ENCODE assay signal across 8 cellular contexts in genomic region chr12:56487448-56488040, GRCh38. TPM values are rescaled to one million over a fixed set of nuclear protein-coding genes. Genes with fewer than 3 reads are reported as not detected.
DNase-seq lines count a peak whose midpoint lies in the region; ATAC-seq and TF ChIP-seq lines count a peak whose summit lies in the region.

No MANE protein-coding gene starts in this region.

- peaks cover 0 to 10% of the 10 kb centered on the region in 2 experiments; a peak in 1 of 4 replicates for H3K4me1 ChIP-seq in SK-N-SH (ENCODE audit: control insufficient read depth in 1 of 2, insufficient read depth in 2 of 2, low read depth in 1 of 2, low read length in 1 of 2)
- peaks cover 6 to 21% (median 18%) of the 10 kb centered on the region in 5 donors for H3K4me1 ChIP-seq in subcutaneous abdominal adipose tissue (ENCODE audit: control insufficient read depth in 5 of 5, insufficient read depth in 5 of 5, low read length in 5 of 5)

- H3K27me3 Mint-ChIP-seq in activated T-cell treated with anti-CD3 and anti-CD28 coated beads, Interleukin-2, amount 50 U/mL, for 24 hours = peaks cover 43% of the 10 kb centered on the region
- H3K27me3 Mint-ChIP-seq in memory B cell = peaks cover 3% of the 10 kb centered on the region

- H3K36me3 Mint-ChIP-seq in activated T-cell treated with anti-CD3 and anti-CD28 coated beads, Interleukin-2, amount 50 U/mL, for 24 hours (ENCODE audit: low read depth) = no peaks in the 10 kb centered on the region
- no peaks in the 10 kb centered on the region for H3K36me3 Mint-ChIP-seq in memory B cell

- no peak overlapping the region; a peak in 1 of 4 replicates for H3K27ac ChIP-seq in SK-N-SH (ENCODE audit: low read depth in 2 of 2, low read length in 1 of 2)
- no peak overlapping the region for H3K27ac ChIP-seq in subcutaneous abdominal adipose tissue (ENCODE audit: low read depth, low read length)

- TF ChIP-seq RAD21 in SK-N-SH (IDR thresholded peaks at IDR 0.05; ENCODE audit: low read length) = no peak

- H3K9me2 ChIP-seq in SK-N-SH = no peaks in the 10 kb centered on the region

- peaks cover 5% of the 10 kb centered on the region for H3K9me3 Mint-ChIP-seq in activated T-cell treated with anti-CD3 and anti-CD28 coated beads, Interleukin-2, amount 50 U/mL, for 24 hours
- no peaks in the 10 kb centered on the region for H3K9me3 Mint-ChIP-seq in memory B cell

- peak overlapping the region; percentile 88 for H2AFZ ChIP-seq in SK-N-SH (ENCODE audit: low read depth)

- H3K4me1 Mint-ChIP-seq in activated T-cell treated with anti-CD3 and anti-CD28 coated beads, Interleukin-2, amount 50 U/mL, for 24 hours (ENCODE audit: low read depth) = peaks cover 21% of the 10 kb centered on the region
- peaks cover 10% of the 10 kb centered on the region for H3K4me1 Mint-ChIP-seq in memory B cell

- no peaks in the 10 kb centered on the region for H3K36me3 ChIP-seq in SK-N-SH (replicated peaks in 1 of 2; ENCODE audit: control insufficient read depth in 1 of 2, insufficient read depth in 2 of 2, low read length in 1 of 2)
- H3K36me3 ChIP-seq in subcutaneous abdominal adipose tissue (ENCODE audit: control insufficient read depth in 5 of 5, insufficient read depth in 5 of 5, low read length in 5 of 5) = no peaks in the 10 kb centered on the region

- H3K27me3 ChIP-seq in SK-N-SH (ENCODE audit: insufficient read depth) = peaks cover 16% of the 10 kb centered on the region; the same call in 1 of the 2 replicates
- peaks cover 0 to 15% (median 3%) of the 10 kb centered on the region in 5 donors for H3K27me3 ChIP-seq in subcutaneous abdominal adipose tissue (ENCODE audit: control insufficient read depth in 5 of 5, insufficient read depth in 4 of 5, low read length in 5 of 5)

- H3K4me3 Mint-ChIP-seq in activated T-cell treated with anti-CD3 and anti-CD28 coated beads, Interleukin-2, amount 50 U/mL, for 24 hours = peak overlapping the region; percentile 78
- peak overlapping the region; percentile 97 for H3K4me3 Mint-ChIP-seq in memory B cell

- TF ChIP-seq CTCF in SK-N-SH (IDR thresholded peaks at IDR 0.05) = no peak

- H3F3A ChIP-seq in SK-N-SH (replicated peaks; ENCODE audit: insufficient read depth) = peaks cover 7% of the 10 kb centered on the region

- peak overlapping the region; percentile 92 for H3K4me2 ChIP-seq in SK-N-SH

- H3K9ac ChIP-seq in SK-N-SH = no peak overlapping the region
- peak overlapping the region in 2 of 5 donors; percentile 53 to 71 for H3K9ac ChIP-seq in subcutaneous abdominal adipose tissue (ENCODE audit: low read length in 5 of 5)

- ATAC-seq in HG03135 (IDR thresholded peaks at IDR 0.05; ENCODE audit: unreplicated experiment) (peak; percentile 28), memory B cell (ENCODE audit: low read depth) (peak; percentile 36)

- H3K27ac Mint-ChIP-seq in activated T-cell treated with anti-CD3 and anti-CD28 coated beads, Interleukin-2, amount 50 U/mL, for 24 hours = no peak overlapping the region
- H3K27ac Mint-ChIP-seq in memory B cell = peak overlapping the region; percentile 32

- no peak for TF ChIP-seq EP300 in SK-N-SH (IDR thresholded peaks at IDR 0.05; ENCODE audit: borderline replicate concordance in 1 of 2, low read depth in 1 of 2, low read length in 1 of 2)

- WGBS in SK-N-SH (ENCODE audit: low lambda C conversion rate) = 35% methylated on average over 37 of the region's 44 CpGs

- H3K4me3 ChIP-seq in SK-N-SH (ENCODE audit: low read depth in 2 of 2, low read length in 1 of 2) (peak overlapping the region; percentile 52 to 64), subcutaneous abdominal adipose tissue (ENCODE audit: low read depth in 1 of 5, low read length in 5 of 5) (peak overlapping the region; percentile 54 to 75 (median 67))

- H3K9me3 ChIP-seq in SK-N-SH (no peaks in the 10 kb centered on the region), subcutaneous abdominal adipose tissue (ENCODE audit: control insufficient read depth in 5 of 5, low read length in 5 of 5) (no peaks in the 10 kb centered on the region)

- POLR2A ChIA-PET in SK-N-SH (lab: Yijun Ruan, JAX) = interaction anchor here (0.5 kb wide), 1 partner anchor 155 kb away, joined by 5 read pairs; no protein-coding TSS in a partner anchor

- H3K79me2 ChIP-seq in SK-N-SH (ENCODE audit: insufficient read depth) = no peaks in the 10 kb centered on the region

- CTCF ChIA-PET in SK-N-SH (lab: Yijun Ruan, JAX) = interaction anchor here (0.7 to 1.0 kb wide), 3 partner anchors 9 to 171 kb away, joined by 3 to 4 read pairs (median 3); no protein-coding TSS in a partner anchor

- no peaks in the 10 kb centered on the region for H4K20me1 ChIP-seq in SK-N-SH (ENCODE audit: insufficient read depth)

- DNase-seq in activated T-cell treated with anti-CD3 and anti-CD28 coated beads, Interleukin-2, amount 50 U/mL, for 24 hours = no peak
- DNase-seq in activated T-cell treated with anti-CD3 and anti-CD28 coated beads for 4 hours (no peak), SK-N-SH (no peak), dermis blood vessel endothelial cell (peak; percentile 32), memory B cell (ENCODE audit: low spot score in 2 of 2) (peak in 1 of 2 donors; percentile 62), HuH-7 (ENCODE audit: low spot score) (no peak)

TF ChIP-seq in SK-N-SH, 30 proteins besides CTCF, POLR2A, EP300 and RAD21:
- no peak for TF ChIP-seq NRF1 (IDR thresholded peaks at IDR 0.05; ENCODE audit: low read depth, low read length)
- TF ChIP-seq NFIC (IDR thresholded peaks at IDR 0.05; ENCODE audit: borderline replicate concordance) = no peak
- no peak for TF ChIP-seq ELF1 (IDR thresholded peaks at IDR 0.05)
- no peak for TF ChIP-seq TCF12 (IDR thresholded peaks at IDR 0.05)
- TF ChIP-seq FOSL2 (IDR thresholded peaks at IDR 0.05; ENCODE audit: borderline replicate concordance, low read depth) = no peak
- TF ChIP-seq MEF2A (IDR thresholded peaks at IDR 0.05; ENCODE audit: borderline replicate concordance, low read depth) = no peak
- TF ChIP-seq GATA2 (CRISPR knock-in tag; IDR thresholded peaks at IDR 0.05) = no peak
- no peak for TF ChIP-seq RXRA (IDR thresholded peaks at IDR 0.05; ENCODE audit: borderline replicate concordance, low read depth)
- no peak for TF ChIP-seq MXI1 (IDR thresholded peaks at IDR 0.05; ENCODE audit: low read depth, low read length)
- TF ChIP-seq TEAD4 (IDR thresholded peaks at IDR 0.05; ENCODE audit: borderline replicate concordance, insufficient read depth) = no peak
- TF ChIP-seq CHD2 (IDR thresholded peaks at IDR 0.05; ENCODE audit: low read length, partially characterized antibody) = no peak
- TF ChIP-seq JUND (IDR thresholded peaks at IDR 0.05) = no peak
- TF ChIP-seq TAF1 (IDR thresholded peaks at IDR 0.05; ENCODE audit: borderline replicate concordance, low read depth, low read length) = no peak
- no peak for TF ChIP-seq USF1 (IDR thresholded peaks at IDR 0.05; ENCODE audit: borderline replicate concordance, low read depth)

RNA-seq across cellular contexts. Expression of gene GLS2, which starts 0.4 kb away (rescaled TPM):
- polyA plus RNA-seq in SK-N-SH (2012; rRNA removed) = 1.2 and 2.1 TPM in 2 replicates
- 0.72 and 0.90 TPM in 2 replicates for polyA plus RNA-seq in SK-N-SH (2012; cell fraction: cytosol; rRNA removed)
- polyA plus RNA-seq in SK-N-SH (2012; cell fraction: nucleus; rRNA removed) = 3.1 and 3.4 TPM in 2 replicates
- total RNA-seq in dermis blood vessel endothelial cell = 0.28 and 0.51 TPM in 2 replicates

RNA-seq across cellular contexts. Expression of gene SPRYD4, which starts 19.2 kb away (rescaled TPM):
- 2.6 and 3.5 TPM in 2 replicates for polyA plus RNA-seq in SK-N-SH (2012; rRNA removed)
- polyA plus RNA-seq in SK-N-SH (2012; cell fraction: cytosol; rRNA removed) = 1.8 and 2.3 TPM in 2 replicates
- 5.1 and 7.3 TPM in 2 replicates for polyA plus RNA-seq in SK-N-SH (2012; cell fraction: nucleus; rRNA removed)
- total RNA-seq in dermis blood vessel endothelial cell = 1.6 and 2.4 TPM in 2 replicates

RNA-seq across cellular contexts. Expression of gene MIP, which starts 33.1 kb away (rescaled TPM):
- not detected in 2 replicates for polyA plus RNA-seq in SK-N-SH (2012; rRNA removed)
- polyA plus RNA-seq in SK-N-SH (2012; cell fraction: cytosol; rRNA removed) = 0.07 TPM in 1 of 2 replicates, not detected in the other
- polyA plus RNA-seq in SK-N-SH (2012; cell fraction: nucleus; rRNA removed) = 0.05 TPM in 1 of 2 replicates, not detected in the other
- total RNA-seq in dermis blood vessel endothelial cell = not detected in 2 replicates

RNA-seq across cellular contexts. Expression of gene RBMS2, which starts 34.1 kb away (rescaled TPM):
- 8.9 and 12.2 TPM in 2 replicates for polyA plus RNA-seq in SK-N-SH (2012; rRNA removed)
- 7.8 and 10.1 TPM in 2 replicates for polyA plus RNA-seq in SK-N-SH (2012; cell fraction: cytosol; rRNA removed)
- polyA plus RNA-seq in SK-N-SH (2012; cell fraction: nucleus; rRNA removed) = 11.6 and 21.9 TPM in 2 replicates
- total RNA-seq in dermis blood vessel endothelial cell = 37.9 and 76.6 TPM in 2 replicates

RNA-seq across cellular contexts. Expression of gene TIMELESS, which starts 38.3 kb away (rescaled TPM):
- 5.1 and 5.4 TPM in 2 replicates for polyA plus RNA-seq in SK-N-SH (2012; rRNA removed)
- 5.0 and 5.7 TPM in 2 replicates for polyA plus RNA-seq in SK-N-SH (2012; cell fraction: cytosol; rRNA removed)
- polyA plus RNA-seq in SK-N-SH (2012; cell fraction: nucleus; rRNA removed) = 16.0 and 16.5 TPM in 2 replicates
- total RNA-seq in dermis blood vessel endothelial cell = 8.8 and 24.7 TPM in 2 replicates
